ENCODE assay signal across 26 cellular contexts in the genomic region with DNA sequence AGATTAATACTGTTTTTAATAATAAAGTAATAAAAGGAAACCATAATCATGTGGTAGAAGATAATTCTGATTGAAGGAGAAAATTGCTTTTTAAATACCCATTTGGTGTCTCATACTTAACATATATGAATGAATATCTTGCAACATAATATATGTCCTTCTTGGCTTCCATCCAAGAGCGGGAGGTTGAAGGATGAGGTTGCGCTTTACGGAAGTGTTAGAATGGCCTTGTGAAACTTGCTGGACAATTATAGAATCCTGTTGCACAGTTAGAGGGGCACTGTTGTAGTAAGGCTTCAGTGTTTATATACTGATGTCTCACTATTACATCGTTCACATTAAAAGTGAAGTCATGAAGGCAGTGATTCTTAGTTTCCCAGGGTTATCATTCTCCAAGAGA. TPM values are rescaled to one million over a fixed set of nuclear protein-coding genes. Genes with fewer than 3 reads are reported as not detected.
DNase-seq lines count a peak whose midpoint lies in the region; ATAC-seq, FAIRE-seq and TF ChIP-seq lines count a peak whose summit lies in the region.
"Had no signal": no experiment of that assay in that cellular context is flagged by ENCODE, and none has a peak within 500 bp of the region (broad histone marks: within the 10 kb centered on the region; RNA-seq: fewer than 3 reads in every experiment).

No MANE protein-coding gene starts in this region.

- peaks cover 66% of the 10 kb centered on the region for H3K4me1 ChIP-seq in Loucy (ENCODE audit: insufficient read depth, low read length, poor library complexity, severe bottlenecking)
- peaks cover 0 to 4% of the 10 kb centered on the region in 2 experiments; a peak in 1 of 5 replicates for H3K4me1 ChIP-seq in K562 (replicated peaks in 1 of 2; ENCODE audit: control insufficient read depth in 2 of 2, insufficient read depth in 2 of 2, low read length in 2 of 2)
- peaks cover 50% of the 10 kb centered on the region for H3K4me1 ChIP-seq in HepG2 (ENCODE audit: insufficient read depth, low read length)
- H3K4me1 ChIP-seq: Caco-2 had no signal

- peaks cover 61% of the 10 kb centered on the region; the same call in 1 of the 2 replicates for H3K36me3 ChIP-seq in Loucy (ENCODE audit: insufficient read depth, low read length)
- H3K36me3 ChIP-seq in K562 (ENCODE audit: control insufficient read depth, insufficient read depth, low read length): peaks cover 3% of the 10 kb centered on the region; the same call in 1 of the 3 replicates
- peaks cover 23 to 74% of the 10 kb centered on the region in 2 experiments for H3K36me3 ChIP-seq in HepG2 (replicated peaks in 1 of 2; ENCODE audit: control insufficient read depth in 1 of 2, insufficient read depth in 2 of 2, low read length in 2 of 2)

- TF ChIP-seq EP300 in K562 (IDR thresholded peaks at IDR 0.05; ENCODE audit: low read length): no peak
- TF ChIP-seq EP300 in HepG2 (IDR thresholded peaks at IDR 0.05; ENCODE audit: low read depth in 2 of 2, low read length in 2 of 2): no peak
- no peak for TF ChIP-seq EP300 in HepG2 (CRISPR knock-in tag; IDR thresholded peaks at IDR 0.05; ENCODE audit: borderline replicate concordance)

- in situ Hi-C loops in K562 (cut with MboI): no loop called here
- in situ Hi-C loops in HepG2 (cut with HindIII; ENCODE audit: extremely low pct_ligation_motif_present, low pct_unique_long_range_greater_than_20kb): no loop called here

- TF ChIP-seq POLR2A in K562 (conservative IDR thresholded peaks at IDR 0.05): no peak
- TF ChIP-seq POLR2A in HepG2 (IDR thresholded peaks at IDR 0.05; ENCODE audit: insufficient read depth in 1 of 2, low read depth in 2 of 2, low read length in 2 of 2): no peak

- FAIRE-seq in K562 (lab: Jason Lieb, UNC) (peak; percentile 65), HepG2 (lab: Jason Lieb, UNC) (no peak)
- FAIRE-seq: colon, endometrium, HTR-8/SVneo, keratinocyte had no signal

- H3K4me3 ChIP-seq in Loucy (ENCODE audit: low read length, poor library complexity, severe bottlenecking) (peak overlapping the region; percentile 56), K562 (no peak overlapping the region), HepG2 (replicated peaks in 1 of 3; ENCODE audit: insufficient read depth in 1 of 3, low read depth in 2 of 3, low read length in 3 of 3) (no peak overlapping the region; a peak in 1 of 6 replicates)
- H3K4me3 ChIP-seq: GM23248, sigmoid colon had no signal

- peaks cover 83% of the 10 kb centered on the region for H4K20me1 ChIP-seq in Loucy (ENCODE audit: insufficient read depth, low read length, poor library complexity, severe bottlenecking)
- H4K20me1 ChIP-seq in K562 (replicated peaks; ENCODE audit: control insufficient read depth, insufficient read depth, low read length): peaks cover 11% of the 10 kb centered on the region
- peaks cover 87% of the 10 kb centered on the region for H4K20me1 ChIP-seq in HepG2 (ENCODE audit: insufficient read depth, low read length)

- WGBS in K562 (ENCODE audit: insufficient coverage, low coverage, missing lambda C conversion rate): 18% methylated on average over 4 of the region's 4 CpGs
- 97% methylated on average over 4 of the region's 4 CpGs for WGBS in HepG2 (ENCODE audit: low lambda C conversion rate)

- no peak overlapping the region for H3K4me3 Mint-ChIP-seq in stimulated activated naive B cell treated with anti-CD40 and anti-IgM and Interleukin-4, amounts not matched to agents 10 μg/mL and 1 μg/mL and 100 μg/mL, for 72 hours
- H3K4me3 Mint-ChIP-seq: T-helper 1 cell treated with Interleukin-12 subunit alpha and Interleukin-12 subunit beta and Interleukin-4 antibody, amounts not matched to agents 30 μg/mL and 1 μg/mL, for 36 hours had no signal

- CTCF ChIA-PET in K562 (lab: Yijun Ruan, JAX; ENCODE audit: low intra/inter-chr PET ratio): no interaction called here
- CTCF ChIA-PET in HepG2 (lab: Yijun Ruan, JAX; ENCODE audit: low intra/inter-chr PET ratio, low total read pairs): no interaction called here

- no peak overlapping the region for H3K27ac Mint-ChIP-seq in stimulated activated naive B cell treated with anti-CD40 and anti-IgM and Interleukin-4, amounts not matched to agents 10 μg/mL and 1 μg/mL and 100 μg/mL, for 72 hours
- H3K27ac Mint-ChIP-seq: activated naive CD4-positive, alpha-beta T cell treated with anti-CD3 and anti-CD28 coated beads, Interleukin-2, amount 50 U/mL, for 72 hours had no signal

- H3K27me3 ChIP-seq in Loucy (ENCODE audit: insufficient read depth, low read length, poor library complexity, severe bottlenecking) (no peaks in the 10 kb centered on the region), K562 (ENCODE audit: control insufficient read depth in 2 of 2, insufficient read depth in 2 of 2, low read length in 2 of 2) (no peaks in the 10 kb centered on the region), HepG2 (ENCODE audit: control insufficient read depth in 1 of 2, insufficient read depth in 2 of 2, low read length in 2 of 2) (no peaks in the 10 kb centered on the region)
- H3K27me3 ChIP-seq: sigmoid colon had no signal

- peaks cover 0 to under 1% of the 10 kb centered on the region in 2 donors for H3K9me3 Mint-ChIP-seq in stimulated activated naive B cell treated with anti-CD40 and anti-IgM and Interleukin-4, amounts not matched to agents 10 μg/mL and 1 μg/mL and 100 μg/mL, for 72 hours
- H3K9me3 Mint-ChIP-seq: T-helper 1 cell treated with Interleukin-12 subunit alpha and Interleukin-12 subunit beta and Interleukin-4 antibody, amounts not matched to agents 30 μg/mL and 1 μg/mL, for 36 hours had no signal

- peaks cover 11 to 21% of the 10 kb centered on the region in 2 donors for H3K4me1 Mint-ChIP-seq in stimulated activated naive B cell treated with anti-CD40 and anti-IgM and Interleukin-4, amounts not matched to agents 10 μg/mL and 1 μg/mL and 100 μg/mL, for 72 hours

- TF ChIP-seq CTCF in Loucy (conservative IDR thresholded peaks at IDR 0.05; ENCODE audit: low read length): no peak
- no peak for TF ChIP-seq CTCF in K562 (IDR thresholded peaks at IDR 0.05 in 2 of 3, conservative IDR thresholded peaks at IDR 0.05 in 1 of 3; ENCODE audit: insufficient read depth in 2 of 3, low read depth in 1 of 3, low read length in 3 of 3)
- no peak for TF ChIP-seq CTCF in HepG2 (CRISPR knock-in tag; IDR thresholded peaks at IDR 0.05)

- H3K27ac ChIP-seq in K562 (ENCODE audit: extremely low read depth, low read depth, low read length) (no peak overlapping the region), HepG2 (ENCODE audit: extremely low read length, insufficient read depth, low read length) (no peak overlapping the region)
- H3K27ac ChIP-seq: GM23248, sigmoid colon had no signal

- ATAC-seq in K562 (peak; percentile 91), HepG2 (no peak), HG02588 (IDR thresholded peaks at IDR 0.05; ENCODE audit: unreplicated experiment) (no peak)
- ATAC-seq in stimulated activated naive B cell treated with anti-CD40 and anti-IgM and Interleukin-4, amounts not matched to agents 10 μg/mL and 1 μg/mL and 100 μg/mL, for 72 hours (replicated peaks): no peak
- ATAC-seq: activated CD4-positive, CD25-positive, alpha-beta regulatory T cell treated with anti-CD3 and anti-CD28 coated beads, Interleukin-2, amount 50 U/mL, for 24 hours; activated naive CD4-positive, alpha-beta T cell treated with anti-CD3 and anti-CD28 coated beads, Interleukin-2, amount 50 U/mL, for 72 hours; Right ventricle myocardium inferior had no signal

- peaks cover 13 to 22% of the 10 kb centered on the region in 2 donors for H3K36me3 Mint-ChIP-seq in stimulated activated naive B cell treated with anti-CD40 and anti-IgM and Interleukin-4, amounts not matched to agents 10 μg/mL and 1 μg/mL and 100 μg/mL, for 72 hours

- no peaks in the 10 kb centered on the region for H3F3A ChIP-seq in Loucy (ENCODE audit: low read depth)

- no peaks in the 10 kb centered on the region for H3K9me1 ChIP-seq in K562 (ENCODE audit: control insufficient read depth, insufficient read depth, low read length)

- no peaks in the 10 kb centered on the region for H3K9me3 ChIP-seq in Loucy (ENCODE audit: insufficient read depth, low read depth, low read length)
- H3K9me3 ChIP-seq in K562 (replicated peaks; ENCODE audit: control insufficient read depth, insufficient read depth, low read depth, low read length): no peaks in the 10 kb centered on the region
- H3K9me3 ChIP-seq in HepG2 (ENCODE audit: low read length): no peaks in the 10 kb centered on the region
- H3K9me3 ChIP-seq: Caco-2, sigmoid colon had no signal

- peak overlapping the region; percentile 47 for H3K9ac ChIP-seq in Loucy (ENCODE audit: low read depth, low read length, poor library complexity, severe bottlenecking)
- H3K9ac ChIP-seq in K562 (ENCODE audit: insufficient read depth in 1 of 2, low read depth in 2 of 2, low read length in 2 of 2): no peak overlapping the region
- no peak overlapping the region for H3K9ac ChIP-seq in HepG2 (ENCODE audit: insufficient read depth, low read depth, low read length)
- H3K9ac ChIP-seq: GM23248 had no signal

- TF ChIP-seq RAD21 in K562 (CRISPR knock-in tag; conservative IDR thresholded peaks at IDR 0.05 in 1 of 2, IDR thresholded peaks at IDR 0.05 in 1 of 2) (no peak), HepG2 (CRISPR knock-in tag; IDR thresholded peaks at IDR 0.05) (no peak)

- intact Hi-C loops in K562 (cut with micrococcal nuclease): no loop called here
- intact Hi-C loops in HepG2 (cut with micrococcal nuclease; ENCODE audit: unreplicated experiment): no loop called here

- peak; percentile 74 for DNase-seq in NOMO-1 treated with dmso at 0.1 percent for 144 hours (lab: John Stamatoyannopoulos, UW; ENCODE audit: unreplicated experiment)
- peak in 3 of 4 experiments; percentile 15 to 66 (median 24) for DNase-seq in K562 (ENCODE audit: extremely low read depth in 1 of 4, low spot score in 3 of 4)
- no peak for DNase-seq in HepG2 (ENCODE audit: low spot score)
- DNase-seq in HCEC 1CT: no peak
- DNase-seq in stimulated activated naive B cell treated with anti-CD40 and anti-IgM and Interleukin-4, amounts not matched to agents 10 μg/mL and 1 μg/mL and 100 μg/mL, for 72 hours: no peak
- no peak for DNase-seq in stimulated activated CD4-positive, alpha-beta T cell treated with anti-CD3 and anti-CD28 coated beads, Interleukin-4, amount 100 ng/mL, for 4 hours
- DNase-seq: activated T-cell treated with anti-CD3 and anti-CD28 coated beads, Interleukin-2, amount 50 U/mL, for 48 hours; Caco-2; foreskin melanocyte; GM23248; hippocampal formation; mammary epithelial cell; NCI-H146; NCI-H345; sigmoid colon; stimulated activated CD4-positive, alpha-beta T cell treated with anti-CD3 and anti-CD28 coated beads, Interleukin-2, amount 100 ng/mL, for 24 hours had no signal

- no peaks in the 10 kb centered on the region for H3K9me2 ChIP-seq in Loucy (replicated peaks; ENCODE audit: low read depth, low read length)

- H2AFZ ChIP-seq in Loucy (ENCODE audit: low read length): no peak overlapping the region
- H2AFZ ChIP-seq in K562 (ENCODE audit: low read depth, low read length): no peak overlapping the region
- H2AFZ ChIP-seq in HepG2 (ENCODE audit: low read length): no peak overlapping the region
- H2AFZ ChIP-seq: GM23248 had no signal

- BruUV-seq in K562 (replicated peaks; lab: Mats Ljungman, UMichigan): no TSS peak
- no TSS peak for BruUV-seq in HepG2 (replicated peaks; lab: Mats Ljungman, UMichigan)

- no peaks in the 10 kb centered on the region for H3K27me3 Mint-ChIP-seq in stimulated activated naive B cell treated with anti-CD40 and anti-IgM and Interleukin-4, amounts not matched to agents 10 μg/mL and 1 μg/mL and 100 μg/mL, for 72 hours

- H3K4me2 ChIP-seq in Loucy (ENCODE audit: low read depth, low read length, poor library complexity, severe bottlenecking) (peak overlapping the region; percentile 80), K562 (ENCODE audit: insufficient read depth, low read length) (no peak overlapping the region), HepG2 (ENCODE audit: low read depth, low read length) (no peak overlapping the region)

- POLR2A ChIA-PET in K562 (lab: Yijun Ruan, JAX) (no interaction called here), HepG2 (lab: Yijun Ruan, JAX) (no interaction called here)

- H3K79me2 ChIP-seq in Loucy (ENCODE audit: insufficient read depth, low read length): peaks cover 95% of the 10 kb centered on the region
- peaks cover 18% of the 10 kb centered on the region for H3K79me2 ChIP-seq in K562 (ENCODE audit: control insufficient read depth, insufficient read depth, low read length)
- H3K79me2 ChIP-seq in HepG2 (ENCODE audit: insufficient read depth, low read length): peaks cover 94% of the 10 kb centered on the region

RNA-seq across cellular contexts. Expression of a gene that starts 9.4 kb away (rescaled TPM):
- 7.7 and 29.7 TPM in 2 replicates for total RNA-seq in K562 (2011; cell fraction: chromatin; rRNA removed; ENCODE audit: low replicate concordance)
- 2.8 and 5.1 TPM in 2 replicates for total RNA-seq in K562 (2011; cell fraction: nucleolus; rRNA removed)
- total RNA-seq in K562 (2011; cell fraction: nucleoplasm; rRNA removed): 13.0 and 21.4 TPM in 2 replicates
- total RNA-seq in K562 (2014; rRNA removed) (1.5 and 2.1 TPM in 2 replicates), K562 (2014; rRNA removed; fragmentation: Illumina TruSeq; extraction: Trizol) (3.4 and 3.5 TPM in 2 replicates), K562 (2015; rRNA removed; fragmentation: Illumina TruSeq; extraction: Trizol) (1.9 and 2.4 TPM in 2 replicates), K562 (2021) (5.5 and 6.7 TPM in 2 replicates), HepG2 (2016; rRNA removed; fragmentation: Illumina TruSeq; extraction: Trizol) (54.6 and 73.5 TPM in 2 replicates)
- polyA plus RNA-seq in K562 (2011; rRNA removed) (27.5 and 34.2 TPM in 2 replicates), K562 (2014; fragmentation: Illumina TruSeq; extraction: Trizol) (4.0 and 4.1 TPM in 2 replicates), K562 (2014; fragmentation: Nextera tagmentation; extraction: Ambion mirVana) (10 to 100 TPM in 1 of 2 experiments, 1 to 10 TPM in 1; 9.7 to 10.7 TPM), K562 (2014; rRNA removed) (6.4 and 11.0 TPM in 2 replicates), HepG2 (2011; rRNA removed) (316 and 481 TPM in 2 replicates)
- polyA plus RNA-seq in K562 (2011; cell fraction: cytosol; rRNA removed): 6.5 and 18.8 TPM in 2 replicates
- polyA plus RNA-seq in K562 (2011; cell fraction: nucleus; rRNA removed): 8.4 and 16.2 TPM in 2 replicates
- polyA plus RNA-seq in K562 (2012): 8.8 TPM in 2 replicates
- polyA minus RNA-seq in K562 (2011; rRNA and poly(A)+ RNA removed): 16.5 and 22.3 TPM in 2 replicates
- polyA minus RNA-seq in K562 (2011; cell fraction: cytosol; rRNA and poly(A)+ RNA removed): 3.2 and 5.3 TPM in 2 replicates
- polyA minus RNA-seq in K562 (2011; cell fraction: nucleus; rRNA and poly(A)+ RNA removed): 5.5 and 14.8 TPM in 2 replicates
- total RNA-seq in HepG2 (2016; cell fraction: cytosol; rRNA removed; fragmentation: Illumina TruSeq; extraction: Trizol; ENCODE audit: low read depth): 42.1 and 49.7 TPM in 2 replicates
- 62.3 and 69.8 TPM in 2 replicates for total RNA-seq in HepG2 (2016; cell fraction: insoluble cytoplasmic fraction; rRNA removed; fragmentation: Illumina TruSeq; extraction: Trizol)
- 63.4 and 67.9 TPM in 2 replicates for total RNA-seq in HepG2 (2016; cell fraction: membrane; rRNA removed; fragmentation: Illumina TruSeq; extraction: Trizol)
- 85.3 and 102 TPM in 2 replicates for total RNA-seq in HepG2 (2016; cell fraction: nucleus; rRNA removed; fragmentation: Illumina TruSeq; extraction: Trizol)
- 173 and 253 TPM in 2 replicates for polyA plus RNA-seq in HepG2 (2011; cell fraction: cytosol; rRNA removed)
- polyA plus RNA-seq in HepG2 (2011; cell fraction: nucleus; rRNA removed): 137 and 144 TPM in 2 replicates
- polyA plus RNA-seq in HepG2 (2012): 326 and 528 TPM in 2 replicates
- 54.6 and 62.8 TPM in 2 replicates for polyA plus RNA-seq in HepG2 (2016; cell fraction: cytosol; fragmentation: Illumina TruSeq; extraction: Trizol; ENCODE audit: low read depth)
- polyA plus RNA-seq in HepG2 (2016; cell fraction: insoluble cytoplasmic fraction; fragmentation: Illumina TruSeq; extraction: Trizol; ENCODE audit: low read depth): 59.5 and 66.9 TPM in 2 replicates
- polyA plus RNA-seq in HepG2 (2016; cell fraction: membrane; fragmentation: Illumina TruSeq; extraction: Trizol; ENCODE audit: low read depth): 65.7 and 73.3 TPM in 2 replicates
- polyA plus RNA-seq in HepG2 (2016; cell fraction: nucleus; fragmentation: Illumina TruSeq; extraction: Trizol; ENCODE audit: insufficient read depth, low read depth): 147 and 181 TPM in 2 replicates
- polyA minus RNA-seq in HepG2 (2011; rRNA and poly(A)+ RNA removed; ENCODE audit: low replicate concordance): 1.5 and 94.5 TPM in 2 replicates
- polyA minus RNA-seq in HepG2 (2011; cell fraction: cytosol; rRNA and poly(A)+ RNA removed): 66.4 and 81.9 TPM in 2 replicates
- polyA minus RNA-seq in HepG2 (2011; cell fraction: nucleus; rRNA and poly(A)+ RNA removed): 257 and 299 TPM in 2 replicates

Comparison
In these comparisons a context has a peak if more than half of its experiments do, and no peak if none do; other contexts are left out.
1. DNase-seq: peak in NOMO-1 treated with dmso at 0.1 percent for 144 hours (single experiment) and K562 (3 of 4); none in HepG2 (single experiment), HCEC 1CT (single experiment), stimulated activated naive B cell treated with anti-CD40 and anti-IgM and Interleukin-4, amounts not matched to agents 10 μg/mL and 1 μg/mL and 100 μg/mL, for 72 hours (single experiment) and stimulated activated CD4-positive, alpha-beta T cell treated with anti-CD3 and anti-CD28 coated beads, Interleukin-4, amount 100 ng/mL, for 4 hours (0 of 2).